In the genomic region with DNA sequence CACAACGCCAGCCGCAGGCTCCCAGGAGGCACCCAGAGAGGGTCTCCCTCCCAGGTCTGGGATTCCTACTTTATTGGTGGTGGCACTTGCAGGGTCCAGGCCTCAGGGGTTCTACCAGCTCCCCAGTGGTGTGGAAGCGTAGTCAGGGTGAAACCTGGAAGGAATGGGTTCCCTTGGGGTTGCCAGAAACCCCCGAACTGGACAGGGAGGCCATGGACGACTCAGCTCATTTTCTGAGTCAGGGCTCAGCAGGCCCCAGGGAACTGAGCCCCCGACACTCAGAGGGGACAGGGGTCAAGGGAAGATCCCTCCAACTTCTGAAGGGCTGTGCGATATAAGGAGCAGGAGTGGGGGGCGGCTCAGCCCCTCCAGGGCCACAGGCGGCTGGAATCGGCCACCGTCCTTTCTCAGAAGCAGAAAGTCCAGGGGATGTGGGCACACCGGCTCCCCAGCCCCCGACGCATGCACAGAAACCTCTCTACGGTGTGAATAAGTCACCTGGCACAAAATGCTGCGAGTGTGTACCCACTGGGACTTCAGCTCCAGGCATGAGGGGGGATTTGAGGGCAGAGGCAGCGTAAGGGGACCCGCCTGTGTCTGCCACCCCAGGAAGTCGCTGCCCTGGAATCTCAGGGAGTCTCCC, we compare ENCODE assay signal across 25 cellular contexts. TPM values are rescaled to one million over a fixed set of nuclear protein-coding genes. Genes with fewer than 3 reads are reported as not detected.
DNase-seq lines count a peak whose midpoint lies in the region; ATAC-seq and TF ChIP-seq lines count a peak whose summit lies in the region.
"Had no signal": no experiment of that assay in that cellular context is flagged by ENCODE, and none has a peak within 500 bp of the region (broad histone marks: within the 10 kb centered on the region; RNA-seq: fewer than 3 reads in every experiment).

No MANE protein-coding gene starts in this region.

- no peak overlapping the region for H3K27ac Mint-ChIP-seq in activated T-cell treated with anti-CD3 and anti-CD28 coated beads, Interleukin-2, amount 50 U/mL, for 24 hours
- H3K27ac Mint-ChIP-seq: IgD-negative memory B cell had no signal

- H3K4me1 Mint-ChIP-seq in activated T-cell treated with anti-CD3 and anti-CD28 coated beads, Interleukin-2, amount 50 U/mL, for 24 hours (ENCODE audit: low read depth): no peaks in the 10 kb centered on the region
- H3K4me1 Mint-ChIP-seq: IgD-negative memory B cell had no signal

- no peak overlapping the region for H3K4me3 Mint-ChIP-seq in activated T-cell treated with anti-CD3 and anti-CD28 coated beads, Interleukin-2, amount 50 U/mL, for 24 hours
- H3K4me3 Mint-ChIP-seq: IgD-negative memory B cell had no signal

- peak overlapping the region; percentile 45; the same call in 1 of the 2 replicates for H3K9ac ChIP-seq in iPS-20b (ENCODE audit: low read depth, low read length)
- H3K9ac ChIP-seq: KMS-11 had no signal

- no peak for TF ChIP-seq CTCF in lower lobe of right lung (IDR thresholded peaks at IDR 0.05)

- H3K9me3 ChIP-seq in iPS-20b (ENCODE audit: insufficient read depth, low read depth, low read length) (no peaks in the 10 kb centered on the region), lower lobe of right lung (no peaks in the 10 kb centered on the region)
- H3K9me3 ChIP-seq: BE2C had no signal

- H3K4me3 ChIP-seq in iPS-20b (ENCODE audit: low read length): no peak overlapping the region
- no peak overlapping the region for H3K4me3 ChIP-seq in lower lobe of right lung
- H3K4me3 ChIP-seq: GM12878 had no signal

- H3K27me3 Mint-ChIP-seq in activated T-cell treated with anti-CD3 and anti-CD28 coated beads, Interleukin-2, amount 50 U/mL, for 24 hours: peaks cover 2% of the 10 kb centered on the region
- H3K27me3 Mint-ChIP-seq: IgD-negative memory B cell had no signal

- ATAC-seq in GM18517 (IDR thresholded peaks at IDR 0.05; ENCODE audit: unreplicated experiment) (no peak), lower lobe of right lung (no peak)
- ATAC-seq: GM12878, Panc1 had no signal

- H3K9me3 Mint-ChIP-seq in activated T-cell treated with anti-CD3 and anti-CD28 coated beads, Interleukin-2, amount 50 U/mL, for 24 hours: no peaks in the 10 kb centered on the region
- H3K9me3 Mint-ChIP-seq: IgD-negative memory B cell had no signal

- intact Hi-C loops in posterior vena cava (cut with DNase I): no loop called here
- intact Hi-C loops in lower lobe of right lung (cut with DNase I): no loop called here

- no peaks in the 10 kb centered on the region; the same call in 1 of the 2 replicates for H3K27me3 ChIP-seq in iPS-20b (ENCODE audit: insufficient read depth, low read length)
- H3K27me3 ChIP-seq in lower lobe of right lung (ENCODE audit: low read depth): peaks cover 8% of the 10 kb centered on the region
- H3K27me3 ChIP-seq: BE2C had no signal

- no peak overlapping the region for H3K27ac ChIP-seq in iPS-20b (ENCODE audit: low read length)
- H3K27ac ChIP-seq in lower lobe of right lung: no peak overlapping the region
- H3K27ac ChIP-seq: 22Rv1, KMS-11, RWPE1 had no signal

- H3K36me3 Mint-ChIP-seq in activated T-cell treated with anti-CD3 and anti-CD28 coated beads, Interleukin-2, amount 50 U/mL, for 24 hours (ENCODE audit: low read depth): no peaks in the 10 kb centered on the region

- H3K36me3 ChIP-seq in iPS-20b (ENCODE audit: insufficient read depth, low read depth, low read length): no peaks in the 10 kb centered on the region
- H3K36me3 ChIP-seq in lower lobe of right lung: no peaks in the 10 kb centered on the region
- H3K36me3 ChIP-seq: BE2C had no signal

- DNase-seq in activated T-cell treated with anti-CD3 and anti-CD28 coated beads, Interleukin-2, amount 50 U/mL, for 24 hours: peak; percentile 22
- DNase-seq in activated T-cell treated with anti-CD3 and anti-CD28 coated beads, Interleukin-2, amount 50 U/mL, for 1 hour: no peak
- DNase-seq in posterior vena cava (ENCODE audit: low spot score): peak; percentile 69
- DNase-seq in NCI-H1048 (lab: John Stamatoyannopoulos, UW): no peak
- no peak for DNase-seq in DMS53 (lab: John Stamatoyannopoulos, UW)
- no peak for DNase-seq in lower lobe of right lung
- DNase-seq: ACHN, BE2C, MM.1S, NCI-H1417, NCI-H1694, NCI-H2029 treated with DMSO at 0.1 percent for 48 hours, NCI-H2227 treated with DMSO at 0.1 percent for 48 hours, NCI-H526 treated with DMSO at 0.1 percent for 48 hours, SHP77 treated with DMSO at 0.1 percent for 48 hours had no signal

- H3K4me1 ChIP-seq in iPS-20b (ENCODE audit: insufficient read depth, low read length) (peaks cover 12% of the 10 kb centered on the region; the same call in 1 of the 2 replicates), lower lobe of right lung (no peaks in the 10 kb centered on the region)
- H3K4me1 ChIP-seq: BE2C had no signal

RNA-seq across cellular contexts. Expression of a gene that starts 25.1 kb away (rescaled TPM):
- total RNA-seq in posterior vena cava (not detected), lower lobe of right lung (not detected)
- total RNA-seq: GM12878, NCI-H460, OCI-LY7 had no signal

RNA-seq across cellular contexts. Expression of a gene that starts 28.4 kb away (rescaled TPM):
- total RNA-seq in posterior vena cava: 10 to 100 TPM; 61.2 to 84.0 TPM
- total RNA-seq in lower lobe of right lung: 46.2 TPM
- total RNA-seq: GM12878 had no signal

RNA-seq across cellular contexts. Expression of a gene that starts 38.7 kb away (rescaled TPM):
- total RNA-seq in posterior vena cava (under 1 TPM in 1 of 2 donors, not detected in 1; 0.62 TPM), lower lobe of right lung (not detected)
- total RNA-seq: NCI-H460, OCI-LY7 had no signal

Comparison
In these comparisons a context has a peak if more than half of its experiments do, and no peak if none do; other contexts are left out.
1. DNase-seq: peak in activated T-cell treated with anti-CD3 and anti-CD28 coated beads, Interleukin-2, amount 50 U/mL, for 24 hours (single experiment) and posterior vena cava (single experiment); none in activated T-cell treated with anti-CD3 and anti-CD28 coated beads, Interleukin-2, amount 50 U/mL, for 1 hour (single experiment), NCI-H1048 (single experiment), DMS53 (single experiment) and lower lobe of right lung (single experiment).